ENCODE assay signal across 17 cellular contexts in the genomic region with DNA sequence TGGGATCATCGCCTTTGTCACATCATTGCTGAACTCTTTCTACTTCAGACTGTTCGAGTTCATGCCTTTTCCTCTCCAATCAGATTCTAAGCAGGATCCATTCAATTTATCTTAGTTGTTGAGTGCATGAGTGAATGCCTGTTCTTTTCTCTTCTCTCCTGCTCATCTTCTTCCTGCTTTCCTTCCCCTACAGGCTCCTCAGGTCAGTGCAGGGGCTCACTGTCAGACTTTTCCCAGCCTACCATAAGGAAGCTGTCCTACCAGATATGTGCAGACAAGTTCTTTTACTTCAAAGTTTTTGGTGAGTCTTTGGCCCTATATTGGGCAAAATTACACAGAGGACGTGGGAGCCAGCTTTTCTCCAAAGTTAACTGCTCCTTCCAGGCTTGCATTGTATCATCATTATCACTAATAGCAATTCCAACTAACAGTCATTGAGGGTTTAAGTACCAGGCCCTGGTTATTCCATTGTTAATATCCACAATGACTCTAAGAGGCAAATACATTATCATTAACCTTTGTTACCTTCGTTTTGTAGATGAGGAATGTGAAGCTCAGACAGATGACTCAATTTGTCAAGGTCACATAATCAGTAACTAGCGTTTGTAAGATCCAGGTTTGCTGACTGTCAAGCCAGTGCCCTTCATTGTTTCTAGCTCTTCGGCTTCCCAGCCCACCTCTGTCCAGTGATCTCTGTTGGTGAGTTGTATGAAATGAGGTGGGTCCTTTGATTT. TPM values are rescaled to one million over a fixed set of nuclear protein-coding genes. Genes with fewer than 3 reads are reported as not detected.
A peak's percentile ranks its signal among the peaks of the same experiment; 100 is the strongest.
DNase-seq lines count a peak whose midpoint lies in the region; ATAC-seq and TF ChIP-seq lines count a peak whose summit lies in the region.
"Had no signal": no experiment of that assay in that cellular context is flagged by ENCODE, and none has a peak within 500 bp of the region (broad histone marks: within the 10 kb centered on the region; RNA-seq: fewer than 3 reads in every experiment).

No MANE protein-coding gene starts in this region.

- intact Hi-C loops in mucosa of descending colon (cut with DNase I, micrococcal nuclease), result no loop called here

- H3K27me3 ChIP-seq in BJ (ENCODE audit: control insufficient read depth, insufficient read depth, low read length), result no peaks in the 10 kb centered on the region
- no peaks in the 10 kb centered on the region for H3K27me3 ChIP-seq in MG63
- H3K27me3 ChIP-seq: BLaER1 had no signal

- H3K36me3 ChIP-seq in BJ (ENCODE audit: control insufficient read depth, insufficient read depth, low read length) (no peaks in the 10 kb centered on the region), MG63 (no peaks in the 10 kb centered on the region), mucosa of descending colon (ENCODE audit: low read depth) (no peaks in the 10 kb centered on the region)
- H3K36me3 ChIP-seq: BLaER1 had no signal

- H3K9me3 ChIP-seq in MG63 (no peaks in the 10 kb centered on the region), mucosa of descending colon (no peaks in the 10 kb centered on the region)
- H3K9me3 ChIP-seq: BLaER1 had no signal

- H3K27ac ChIP-seq in epithelial cell of prostate, result peak overlapping the region; percentile 95
- H3K27ac ChIP-seq: BLaER1, KMS-11 had no signal

- CTCF ChIA-PET in BJ (lab: Yijun Ruan, JAX), result interaction anchor here (0.9 to 1.2 kb wide), 3 partner anchors 16 to 31 kb away, joined by 3 read pairs; no protein-coding TSS in a partner anchor

- ATAC-seq in mucosa of descending colon (peak; percentile 48), GM21528 (IDR thresholded peaks at IDR 0.05; ENCODE audit: low FRiP score, unreplicated experiment) (no peak), HG03521 (IDR thresholded peaks at IDR 0.05; ENCODE audit: unreplicated experiment) (no peak)
- ATAC-seq: activated CD8-positive, alpha-beta T cell treated with anti-CD3 and anti-CD28 coated beads for 36 hours; left ventricle myocardium superior had no signal

- no peak for DNase-seq in BJ (ENCODE audit: low read depth)
- DNase-seq in MG63, result peak; percentile 27
- DNase-seq in epithelial cell of prostate (ENCODE audit: low read depth, low spot score), result no peak
- DNase-seq in mucosa of descending colon, result no peak
- DNase-seq in medulla oblongata (ENCODE audit: extremely low spot score), result no peak
- DNase-seq in NCI-H345 (lab: John Stamatoyannopoulos, UW), result no peak
- DNase-seq: activated CD8-positive, alpha-beta T cell treated with anti-CD3 and anti-CD28 coated beads for 36 hours; activated naive CD4-positive, alpha-beta T cell; left ventricle myocardium superior; NCI-H2081; SW 1271 had no signal

- H3K4me1 ChIP-seq in mucosa of descending colon (ENCODE audit: low read depth), result no peaks in the 10 kb centered on the region
- H3K4me1 ChIP-seq: BLaER1 had no signal

- no peak overlapping the region for H3K4me3 ChIP-seq in BJ (ENCODE audit: low read depth, low read length)
- no peak overlapping the region for H3K4me3 ChIP-seq in MG63
- H3K4me3 ChIP-seq in mucosa of descending colon, result no peak overlapping the region
- H3K4me3 ChIP-seq: BLaER1 had no signal

- POLR2A ChIA-PET in BJ (lab: Charles Lee), result interaction anchor here (0.6 kb wide), 1 partner anchor 297 kb away, joined by 3 read pairs; no protein-coding TSS in a partner anchor

- TF ChIP-seq CTCF in BJ (IDR thresholded peaks at IDR 0.05; ENCODE audit: insufficient read depth, low read depth, low read length), result 0 out of 2 replicates have a peak, but pooled peaks have one; percentile 29
- no peak for TF ChIP-seq CTCF in mucosa of descending colon (IDR thresholded peaks at IDR 0.05)

RNA-seq across cellular contexts. Expression of a gene that starts 30.4 kb away (rescaled TPM):
- not detected in 2 replicates for polyA plus RNA-seq in BJ (2011; rRNA removed)
- not detected in 2 replicates for polyA minus RNA-seq in BJ (2011; rRNA and poly(A)+ RNA removed)
- total RNA-seq in MG63 (2014; rRNA removed; shearing (Covaris generic); ENCODE audit: low replicate concordance), result not detected in 2 replicates
- total RNA-seq in mucosa of descending colon, result not detected
- total RNA-seq: activated CD8-positive, alpha-beta T cell treated with anti-CD3 and anti-CD28 coated beads for 36 hours; Daoy; left ventricle myocardium superior; omental fat pad had no signal

RNA-seq across cellular contexts. Expression of a gene that starts 37.4 kb away (rescaled TPM):
- not detected in 2 replicates for polyA plus RNA-seq in BJ (2011; rRNA removed)
- polyA minus RNA-seq in BJ (2011; rRNA and poly(A)+ RNA removed), result not detected in 2 replicates
- total RNA-seq in MG63 (2014; rRNA removed; shearing (Covaris generic); ENCODE audit: low replicate concordance), result not detected in 2 replicates
- total RNA-seq in mucosa of descending colon, result not detected
- total RNA-seq: activated CD8-positive, alpha-beta T cell treated with anti-CD3 and anti-CD28 coated beads for 36 hours; Daoy; left ventricle myocardium superior; omental fat pad had no signal
